11 cellular contexts compared by ENCODE assay signal in genomic region chr2:217929757-217930707, GRCh38.
DNase-seq lines count a peak whose midpoint lies in the region; ATAC-seq and TF ChIP-seq lines count a peak whose summit lies in the region.
"Had no signal": no experiment of that assay in that cellular context is flagged by ENCODE, and none has a peak within 500 bp of the region (broad histone marks: within the 10 kb centered on the region; RNA-seq: fewer than 3 reads in every experiment).

No MANE protein-coding gene starts in this region.

- BruUV-seq in MCF 10A (replicated peaks; lab: Mats Ljungman, UMichigan) = no TSS peak
- no TSS peak for BruUV-seq in mammary epithelial cell (replicated peaks; lab: Mats Ljungman, UMichigan)

- TF ChIP-seq CTCF in MCF 10A (IDR thresholded peaks at IDR 0.05; ENCODE audit: unreplicated experiment) = no peak
- no peak for TF ChIP-seq CTCF in mammary epithelial cell (conservative IDR thresholded peaks at IDR 0.05 in 1 of 2, IDR thresholded peaks at IDR 0.05 in 1 of 2; ENCODE audit: extremely low read depth in 1 of 2, insufficient read depth in 1 of 2, low read depth in 1 of 2, low read length in 2 of 2)
- no peak for TF ChIP-seq CTCF in fibroblast of pulmonary artery (IDR thresholded peaks at IDR 0.05; ENCODE audit: low read length, missing control alignments)
- TF ChIP-seq CTCF in neural progenitor cell (IDR thresholded peaks at IDR 0.05) = no peak
- TF ChIP-seq CTCF in vagina (IDR thresholded peaks at IDR 0.05) = no peak

- H3K36me3 Mint-ChIP-seq in MCF 10A (ENCODE audit: insufficient read depth, unreplicated experiment) (no peaks in the 10 kb centered on the region), neural progenitor cell (no peaks in the 10 kb centered on the region)

- CTCF ChIA-PET in MCF 10A (lab: Yijun Ruan, JAX) (interaction anchor here (1.0 to 1.4 kb wide), 2 partner anchors 9 to 43 kb away, joined by 3 read pairs; no protein-coding TSS in a partner anchor), mammary epithelial cell (lab: Charles Lee; ENCODE audit: low non-redundant PET) (no interaction called here)

- no peak overlapping the region for H3K4me3 Mint-ChIP-seq in MCF 10A (ENCODE audit: unreplicated experiment)
- no peak overlapping the region for H3K4me3 Mint-ChIP-seq in neural progenitor cell
- H3K4me3 Mint-ChIP-seq: activated T-cell treated with anti-CD3 and anti-CD28 coated beads, Interleukin-2, amount 50 U/mL, for 24 hours had no signal

- dilution Hi-C loops in mammary epithelial cell (cut with HindIII; ENCODE audit: low sequenced_read_pairs) = no loop called here

- H3K27ac ChIP-seq in mammary epithelial cell (ENCODE audit: insufficient read depth, low read depth, low read length) = no peak overlapping the region
- no peak overlapping the region for H3K27ac ChIP-seq in neural progenitor cell
- H3K27ac ChIP-seq in vagina = peak overlapping the region; percentile 87
- no peak overlapping the region for H3K27ac ChIP-seq in caudate nucleus (ENCODE audit: low read depth, low read length)

- TF ChIP-seq POLR2A in vagina (IDR thresholded peaks at IDR 0.05) = no peak

- H3K9me3 Mint-ChIP-seq in MCF 10A (ENCODE audit: unreplicated experiment) = no peaks in the 10 kb centered on the region
- H3K9me3 Mint-ChIP-seq in neural progenitor cell = no peaks in the 10 kb centered on the region
- H3K9me3 Mint-ChIP-seq: activated T-cell treated with anti-CD3 and anti-CD28 coated beads, Interleukin-2, amount 50 U/mL, for 24 hours had no signal

- H3K79me2 ChIP-seq in mammary epithelial cell (ENCODE audit: insufficient read depth, low read length) (no peaks in the 10 kb centered on the region), neural progenitor cell (ENCODE audit: low read depth) (no peaks in the 10 kb centered on the region)

- intact Hi-C loops in MCF 10A (cut with micrococcal nuclease) (no loop called here), mammary epithelial cell (cut with micrococcal nuclease) (no loop called here), vagina (cut with DNase I) (no loop called here)

- no peaks in the 10 kb centered on the region for H3F3A ChIP-seq in neural progenitor cell (ENCODE audit: low read depth)

- DNase-seq in MCF 10A (ENCODE audit: unreplicated experiment) = peak; percentile 28
- no peak for DNase-seq in mammary epithelial cell
- DNase-seq in fibroblast of pulmonary artery (ENCODE audit: low read depth) = peak; percentile 80
- DNase-seq in neural progenitor cell (ENCODE audit: low spot score) = no peak
- no peak for DNase-seq in vagina (ENCODE audit: extremely low spot score in 2 of 2)
- DNase-seq in caudate nucleus (lab: John Stamatoyannopoulos, UW) = no peak
- no peak for DNase-seq in activated CD4-positive, alpha-beta T cell treated with anti-CD3 and anti-CD28 coated beads for 1 hour
- DNase-seq: activated T-cell treated with anti-CD3 and anti-CD28 coated beads, Interleukin-2, amount 50 U/mL, for 24 hours; KBM-7; NCI-H774 had no signal

- H3K4me2 ChIP-seq in mammary epithelial cell (ENCODE audit: insufficient read depth, low read depth, low read length) = no peak overlapping the region
- H3K4me2 ChIP-seq in neural progenitor cell = no peak overlapping the region

- peaks cover 22% of the 10 kb centered on the region for H3K4me1 ChIP-seq in mammary epithelial cell (ENCODE audit: insufficient read depth, low read length)
- H3K4me1 ChIP-seq in neural progenitor cell = peaks cover 5% of the 10 kb centered on the region
- peaks cover 100% of the 10 kb centered on the region for H3K4me1 ChIP-seq in vagina

- ATAC-seq in GM18873 (IDR thresholded peaks at IDR 0.05; ENCODE audit: low FRiP score, unreplicated experiment) = no peak

- H3K27me3 ChIP-seq in mammary epithelial cell (ENCODE audit: insufficient read depth, low read length) = no peaks in the 10 kb centered on the region
- H3K27me3 ChIP-seq in neural progenitor cell = no peaks in the 10 kb centered on the region
- H3K27me3 ChIP-seq in vagina = no peaks in the 10 kb centered on the region

- no peak overlapping the region for H3K4me3 ChIP-seq in mammary epithelial cell (replicated peaks in 1 of 3; ENCODE audit: insufficient read depth in 1 of 3, low read depth in 2 of 3, low read length in 3 of 3)
- no peak overlapping the region for H3K4me3 ChIP-seq in fibroblast of pulmonary artery (replicated peaks; ENCODE audit: low read depth, low read length)
- H3K4me3 ChIP-seq in neural progenitor cell = no peak overlapping the region
- peak overlapping the region in 1 of 2 donors; percentile 12 for H3K4me3 ChIP-seq in vagina

- no peak overlapping the region for H3K27ac Mint-ChIP-seq in MCF 10A (ENCODE audit: low read depth, unreplicated experiment)
- peak overlapping the region; percentile 74 for H3K27ac Mint-ChIP-seq in neural progenitor cell
- H3K27ac Mint-ChIP-seq: activated T-cell treated with anti-CD3 and anti-CD28 coated beads, Interleukin-2, amount 50 U/mL, for 24 hours had no signal

- H3K27me3 Mint-ChIP-seq in MCF 10A (ENCODE audit: insufficient read depth, unreplicated experiment) (no peaks in the 10 kb centered on the region), neural progenitor cell (ENCODE audit: insufficient read depth, low read depth) (peaks cover 8% of the 10 kb centered on the region)

- H3K9me3 ChIP-seq in mammary epithelial cell (replicated peaks; ENCODE audit: insufficient read depth, low read length) (no peaks in the 10 kb centered on the region), neural progenitor cell (ENCODE audit: low read depth) (no peaks in the 10 kb centered on the region), vagina (no peaks in the 10 kb centered on the region)

- POLR2A ChIA-PET in MCF 10A (lab: Yijun Ruan, JAX) = no interaction called here

- H3K4me1 Mint-ChIP-seq in MCF 10A (ENCODE audit: insufficient read depth, unreplicated experiment) (peaks cover 29% of the 10 kb centered on the region), neural progenitor cell (peaks cover 26% of the 10 kb centered on the region)

- H3K36me3 ChIP-seq in mammary epithelial cell (ENCODE audit: insufficient read depth, low read length) = no peaks in the 10 kb centered on the region
- H3K36me3 ChIP-seq in neural progenitor cell = no peaks in the 10 kb centered on the region
- no peaks in the 10 kb centered on the region for H3K36me3 ChIP-seq in vagina

- WGBS in mammary epithelial cell (ENCODE audit: low coverage, missing lambda C conversion rate) = 70% methylated on average over 10 of the region's 14 CpGs

- H4K20me1 ChIP-seq in mammary epithelial cell (ENCODE audit: insufficient read depth, low read length) (no peaks in the 10 kb centered on the region), neural progenitor cell (ENCODE audit: low read depth) (no peaks in the 10 kb centered on the region)

- no peak overlapping the region for H2AFZ ChIP-seq in mammary epithelial cell (ENCODE audit: low read depth, low read length)
- H2AFZ ChIP-seq in neural progenitor cell (replicated peaks) = no peak overlapping the region

- in situ Hi-C loops in mammary epithelial cell (cut with MboI; ENCODE audit: low sequenced_read_pairs in 2 of 2) = no loop called here

- H3K9ac ChIP-seq in mammary epithelial cell (ENCODE audit: insufficient read depth, low read length) (no peak overlapping the region), neural progenitor cell (no peak overlapping the region)

Comparison
In these comparisons a context has a peak if more than half of its experiments do, and no peak if none do; other contexts are left out.
1. DNase-seq: peak in MCF 10A (single experiment) and fibroblast of pulmonary artery (single experiment); none in mammary epithelial cell (single experiment), neural progenitor cell (single experiment), vagina (0 of 2), caudate nucleus (0 of 61) and activated CD4-positive, alpha-beta T cell treated with anti-CD3 and anti-CD28 coated beads for 1 hour (single experiment).